ENCODE assay signal across 23 cellular contexts in genomic region chr1:192849442-192849841, GRCh38.
"Had no signal": no experiment of that assay in that cellular context is flagged by ENCODE, and none has a peak within 500 bp of the region (broad histone marks: within the 10 kb centered on the region; RNA-seq: fewer than 3 reads in every experiment).

No MANE protein-coding gene starts in this region.

- H3K4me3 ChIP-seq: coronary artery, dorsolateral prefrontal cortex, esophagus muscularis mucosa, gastroesophageal sphincter, heart left ventricle, hepatocyte, left lung, lower lobe of right lung, mucosa of descending colon had no signal

- H2AFZ ChIP-seq: hepatocyte had no signal

- H3K9me3 ChIP-seq: esophagus muscularis mucosa, gastroesophageal sphincter, heart left ventricle, left lung, lower lobe of right lung, mucosa of descending colon had no signal

- H3K79me2 ChIP-seq: hepatocyte had no signal

- FAIRE-seq: endothelial cell of umbilical vein, frontal cortex, kidney had no signal

- H3K36me3 ChIP-seq: esophagus muscularis mucosa, gastroesophageal sphincter, heart left ventricle, left lung, lower lobe of right lung had no signal

- H3K27me3 ChIP-seq: dorsolateral prefrontal cortex, esophagus muscularis mucosa, foreskin keratinocyte, gastroesophageal sphincter, heart left ventricle, hepatocyte, left lung had no signal

- DNase-seq: dermis blood vessel endothelial cell; dorsolateral prefrontal cortex; effector CD4-positive, alpha-beta T cell; effector memory CD4-positive, alpha-beta T cell; foreskin keratinocyte; heart left ventricle; hypothalamus; immature natural killer cell; islet precursor cell; kidney; kidney glomerular epithelial cell; left lung; left ventricle myocardium superior; lower lobe of right lung; mesenchymal stem cell; mucosa of descending colon; naive B cell had no signal

- H3K4me1 ChIP-seq: left lung, lower lobe of right lung had no signal

- H3K27ac ChIP-seq: coronary artery, dorsolateral prefrontal cortex, esophagus muscularis mucosa, foreskin keratinocyte, gastroesophageal sphincter, heart left ventricle, hepatocyte, left lung, lower lobe of right lung had no signal

- H3K4me2 ChIP-seq: hepatocyte had no signal

- ATAC-seq: foreskin keratinocyte, gastroesophageal sphincter, heart left ventricle, left lung, left ventricle myocardium superior, lower lobe of right lung, mucosa of descending colon had no signal
